ENCODE assay signal across 20 cellular contexts in the genomic region with DNA sequence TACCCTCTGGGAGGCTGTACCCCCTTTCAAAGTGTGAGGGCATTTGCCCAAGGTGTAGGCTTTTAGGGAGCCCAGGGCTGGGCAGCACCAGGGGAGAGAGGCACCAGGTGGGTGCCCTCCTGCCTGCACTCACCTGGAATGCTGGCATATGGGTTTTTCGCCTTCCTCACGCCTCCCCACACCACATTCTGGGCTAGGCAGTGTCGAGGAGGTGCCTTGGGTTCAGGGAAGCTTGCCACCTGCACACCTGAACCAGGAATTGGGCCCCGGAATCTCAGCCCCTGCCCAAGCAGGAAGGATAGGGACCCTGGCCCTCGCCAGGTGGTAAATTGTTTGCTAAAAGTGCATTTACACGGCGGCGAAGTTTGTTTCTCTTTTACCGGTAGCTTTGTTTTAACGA.
"Had no signal": no experiment of that assay in that cellular context is flagged by ENCODE, and none has a peak within 500 bp of the region (broad histone marks: within the 10 kb centered on the region; RNA-seq: fewer than 3 reads in every experiment).

No MANE protein-coding gene starts in this region.

- ATAC-seq: left colon; right cardiac atrium; stimulated activated naive CD8-positive, alpha-beta T cell treated with anti-CD3 and anti-CD28 coated beads, Interleukin-15, amount 100 ng/mL, for 72 hours; upper lobe of right lung had no signal

- H3K4me3 Mint-ChIP-seq: activated CD4-positive, alpha-beta T cell treated with anti-CD3 and anti-CD28 coated beads, Interleukin-2, amount 10 ng/mL, durations not matched to agents 24 days and 14 days; activated naive CD8-positive, alpha-beta T cell treated with anti-CD3 and anti-CD28 coated beads for 36 hours; central memory CD8-positive, alpha-beta T cell; stimulated activated naive CD8-positive, alpha-beta T cell treated with anti-CD3 and anti-CD28 coated beads, Interleukin-15, amount 100 ng/mL, for 72 hours; T-helper 2 cell treated with Interferon-gamma antibody and Interleukin-4, amounts not matched to agents 5 μg/mL and 100 μg/mL, for 36 hours had no signal

- H3K27ac ChIP-seq: coronary artery, testis, upper lobe of right lung had no signal

- H3K27me3 ChIP-seq: testis had no signal

- H3K27ac Mint-ChIP-seq: activated naive CD8-positive, alpha-beta T cell treated with anti-CD3 and anti-CD28 coated beads for 36 hours; stimulated activated naive CD8-positive, alpha-beta T cell treated with anti-CD3 and anti-CD28 coated beads, Interleukin-15, amount 100 ng/mL, for 72 hours; T-helper 2 cell treated with Interferon-gamma antibody and Interleukin-4, amounts not matched to agents 5 μg/mL and 100 μg/mL, for 36 hours had no signal

- H3K9me3 Mint-ChIP-seq: activated CD4-positive, alpha-beta T cell treated with anti-CD3 and anti-CD28 coated beads, Interleukin-2, amount 10 ng/mL, durations not matched to agents 24 days and 14 days; activated naive CD8-positive, alpha-beta T cell treated with anti-CD3 and anti-CD28 coated beads for 36 hours; central memory CD8-positive, alpha-beta T cell; stimulated activated naive CD8-positive, alpha-beta T cell treated with anti-CD3 and anti-CD28 coated beads, Interleukin-15, amount 100 ng/mL, for 72 hours; T-helper 2 cell treated with Interferon-gamma antibody and Interleukin-4, amounts not matched to agents 5 μg/mL and 100 μg/mL, for 36 hours had no signal

- H3K36me3 Mint-ChIP-seq: activated naive CD8-positive, alpha-beta T cell treated with anti-CD3 and anti-CD28 coated beads for 36 hours; brain had no signal

- DNase-seq: activated CD4-positive, alpha-beta T cell treated with anti-CD3 and anti-CD28 coated beads, Interleukin-2, amount 10 ng/mL, durations not matched to agents 24 days and 14 days; activated CD4-positive, CD25-positive, alpha-beta regulatory T cell; activated CD8-positive, alpha-beta memory T cell treated with anti-CD3 and anti-CD28 coated beads for 24 hours; activated naive CD8-positive, alpha-beta T cell treated with anti-CD3 and anti-CD28 coated beads for 36 hours; foreskin fibroblast; glutamatergic neuron; left colon; naive B cell; posterior cingulate gyrus; right cardiac atrium; small intestine; stimulated activated CD4-positive, alpha-beta T cell treated with anti-CD3 and anti-CD28 coated beads, Interleukin-4, amount 100 ng/mL, for 4 hours; stimulated activated CD8-positive, alpha-beta memory T cell treated with anti-CD3 and anti-CD28 coated beads, Interleukin-4, amount 100 ng/mL, for 48 hours; stimulated activated naive CD8-positive, alpha-beta T cell treated with anti-CD3 and anti-CD28 coated beads, Interleukin-15, amount 100 ng/mL, for 72 hours; testis; upper lobe of right lung had no signal

- H3K4me3 ChIP-seq: coronary artery, testis, upper lobe of right lung had no signal

- H3K36me3 ChIP-seq: upper lobe of right lung had no signal

- H3K9me3 ChIP-seq: testis, upper lobe of right lung had no signal
